1 cellular context compared by ENCODE assay signal in genomic region chr10:76025124-76025477, GRCh38.
TF ChIP-seq lines count a peak whose summit lies in the region.

No MANE protein-coding gene starts in this region.

TF ChIP-seq in HepG2, 621 proteins besides CTCF, POLR2A, EP300 and RAD21 (continued from another document and continues in another):
- TF ChIP-seq ZBTB4 (CRISPR knock-in tag; IDR thresholded peaks at IDR 0.05; ENCODE audit: borderline replicate concordance) (no peak), ZNF883 (CRISPR knock-in tag; IDR thresholded peaks at IDR 0.05; ENCODE audit: not compliant biosample characterization) (peak; percentile 7), EZH2 (conservative IDR thresholded peaks at IDR 0.05; ENCODE audit: low read depth, low read length) (no peak), ZNF256 (CRISPR knock-in tag; conservative IDR thresholded peaks at IDR 0.05) (no peak), PHF20 (CRISPR knock-in tag; IDR thresholded peaks at IDR 0.05) (peak; percentile 4; the same call in 1 of the 2 replicates), TEF (CRISPR knock-in tag; IDR thresholded peaks at IDR 0.05) (no peak), PHF8 (CRISPR knock-in tag; IDR thresholded peaks at IDR 0.05) (no peak), CHD2 (IDR thresholded peaks at IDR 0.05; ENCODE audit: low read depth, low read length) (no peak), GTF2F1 (IDR thresholded peaks at IDR 0.05; ENCODE audit: low read length) (no peak), XBP1 (CRISPR knock-in tag; IDR thresholded peaks at IDR 0.05) (no peak), ZNF720 (CRISPR knock-in tag; IDR thresholded peaks at IDR 0.05) (no peak), STAT5B (CRISPR knock-in tag; IDR thresholded peaks at IDR 0.05) (no peak), ESRRA (CRISPR knock-in tag; IDR thresholded peaks at IDR 0.05; ENCODE audit: low read depth) (no peak), BCL3 (CRISPR knock-in tag; IDR thresholded peaks at IDR 0.05) (peak; percentile 48; the same call in 1 of the 2 replicates), ZNF772 (CRISPR knock-in tag; IDR thresholded peaks at IDR 0.05) (no peak), PAX8 (CRISPR knock-in tag; IDR thresholded peaks at IDR 0.05; ENCODE audit: borderline replicate concordance) (no peak), SIX4 (CRISPR knock-in tag; IDR thresholded peaks at IDR 0.05) (no peak), ZBTB7A (CRISPR knock-in tag; IDR thresholded peaks at IDR 0.05) (no peak), NFYB (CRISPR knock-in tag; IDR thresholded peaks at IDR 0.05) (0 out of 2 replicates have a peak, but pooled peaks have one; percentile 6), MXD3 (CRISPR knock-in tag; IDR thresholded peaks at IDR 0.05) (no peak), ZNF362 (CRISPR knock-in tag; IDR thresholded peaks at IDR 0.05; ENCODE audit: borderline replicate concordance) (no peak), ZNF501 (CRISPR knock-in tag; IDR thresholded peaks at IDR 0.05) (no peak; the same call in 1 of the 2 replicates), PREB (CRISPR knock-in tag; IDR thresholded peaks at IDR 0.05) (no peak), ARNT (IDR thresholded peaks at IDR 0.05) (no peak), GLI4 (CRISPR knock-in tag; IDR thresholded peaks at IDR 0.05; ENCODE audit: borderline replicate concordance) (no peak), ADNP (CRISPR knock-in tag; IDR thresholded peaks at IDR 0.05) (no peak), ZNF225 (CRISPR knock-in tag; IDR thresholded peaks at IDR 0.05) (no peak), NFE2L1 (CRISPR knock-in tag; IDR thresholded peaks at IDR 0.05; ENCODE audit: borderline replicate concordance) (no peak), ZNF543 (CRISPR knock-in tag; IDR thresholded peaks at IDR 0.05) (peak; percentile 32; the same call in 1 of the 2 replicates), DNMT1 (CRISPR knock-in tag; IDR thresholded peaks at IDR 0.05) (no peak), ZNF691 (CRISPR knock-in tag; IDR thresholded peaks at IDR 0.05; ENCODE audit: borderline replicate concordance, low read depth) (no peak), ZNF276 (CRISPR knock-in tag; IDR thresholded peaks at IDR 0.05; ENCODE audit: low read depth) (no peak), ATRX (CRISPR knock-in tag; IDR thresholded peaks at IDR 0.05; ENCODE audit: borderline replicate concordance) (no peak), ZBTB2 (CRISPR knock-in tag; IDR thresholded peaks at IDR 0.05; ENCODE audit: low read depth) (no peak), HNRNPLL (IDR thresholded peaks at IDR 0.05; ENCODE audit: low read depth, low read length, poor library complexity, severe bottlenecking) (no peak), GABPB1 (CRISPR knock-in tag; IDR thresholded peaks at IDR 0.05) (no peak), HNF4G (IDR thresholded peaks at IDR 0.05; ENCODE audit: borderline replicate concordance, low read depth, low read length) (no peak), HNF4G (CRISPR knock-in tag; IDR thresholded peaks at IDR 0.05; ENCODE audit: borderline replicate concordance, low read depth) (no peak), DRAP1 (CRISPR knock-in tag; IDR thresholded peaks at IDR 0.05) (no peak), ZNF589 (CRISPR knock-in tag; conservative IDR thresholded peaks at IDR 0.05) (no peak), ETS1 (CRISPR knock-in tag; IDR thresholded peaks at IDR 0.05) (no peak), ZNF530 (CRISPR knock-in tag; IDR thresholded peaks at IDR 0.05; ENCODE audit: low read depth) (no peak), ZNF33B (CRISPR knock-in tag; IDR thresholded peaks at IDR 0.05) (0 out of 2 replicates have a peak, but pooled peaks have one; percentile 10), CBX2 (IDR thresholded peaks at IDR 0.05; ENCODE audit: low read depth, low read length) (no peak), CBX2 (CRISPR knock-in tag; IDR thresholded peaks at IDR 0.05; ENCODE audit: low read depth) (no peak), ZNF296 (CRISPR knock-in tag; conservative IDR thresholded peaks at IDR 0.05) (no peak), ZBTB1 (CRISPR knock-in tag; IDR thresholded peaks at IDR 0.05; ENCODE audit: borderline replicate concordance) (no peak), GABPA (IDR thresholded peaks at IDR 0.05; ENCODE audit: low read depth, low read length) (no peak), GABPA (CRISPR knock-in tag; IDR thresholded peaks at IDR 0.05; ENCODE audit: low read depth) (no peak), ZHX1 (CRISPR knock-in tag; IDR thresholded peaks at IDR 0.05; ENCODE audit: low read depth) (0 out of 2 replicates have a peak, but pooled peaks have one; percentile 3), ZBTB25 (CRISPR knock-in tag; IDR thresholded peaks at IDR 0.05) (no peak)
